Comparison of ENCODE assay signal across 1 cellular context in the genomic region with DNA sequence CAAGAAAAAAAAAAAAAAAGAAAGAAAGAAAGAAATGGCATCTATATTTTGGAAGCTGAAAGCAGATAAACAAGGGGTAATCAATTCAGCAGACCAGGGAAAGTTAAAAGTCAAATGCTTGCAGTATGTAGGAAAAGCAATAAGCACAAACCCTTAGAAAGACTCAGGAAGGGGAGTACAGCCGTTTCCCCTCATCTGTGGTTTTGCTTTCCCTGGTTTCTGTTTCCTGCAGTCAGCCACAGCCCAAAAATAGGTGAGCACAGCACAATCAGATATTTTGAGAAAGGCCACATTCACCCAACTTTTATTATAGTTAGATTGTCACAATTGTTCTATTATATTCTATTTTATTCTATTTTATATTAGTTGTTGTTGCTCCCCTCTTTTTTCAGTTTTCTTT.
TF ChIP-seq lines count a peak whose summit lies in the region.

No MANE protein-coding gene starts in this region.

TF ChIP-seq in GM12878, 131 proteins besides CTCF, POLR2A, EP300 and RAD21:
- TF ChIP-seq RUNX3 (IDR thresholded peaks at IDR 0.05; ENCODE audit: low read length) (peak; percentile 31; the same call in 1 of the 2 replicates), ZSCAN29 (IDR thresholded peaks at IDR 0.05) (no peak)
TF ChIP-seq in GM12878: peak in this region for 1.
